In the genomic region with DNA sequence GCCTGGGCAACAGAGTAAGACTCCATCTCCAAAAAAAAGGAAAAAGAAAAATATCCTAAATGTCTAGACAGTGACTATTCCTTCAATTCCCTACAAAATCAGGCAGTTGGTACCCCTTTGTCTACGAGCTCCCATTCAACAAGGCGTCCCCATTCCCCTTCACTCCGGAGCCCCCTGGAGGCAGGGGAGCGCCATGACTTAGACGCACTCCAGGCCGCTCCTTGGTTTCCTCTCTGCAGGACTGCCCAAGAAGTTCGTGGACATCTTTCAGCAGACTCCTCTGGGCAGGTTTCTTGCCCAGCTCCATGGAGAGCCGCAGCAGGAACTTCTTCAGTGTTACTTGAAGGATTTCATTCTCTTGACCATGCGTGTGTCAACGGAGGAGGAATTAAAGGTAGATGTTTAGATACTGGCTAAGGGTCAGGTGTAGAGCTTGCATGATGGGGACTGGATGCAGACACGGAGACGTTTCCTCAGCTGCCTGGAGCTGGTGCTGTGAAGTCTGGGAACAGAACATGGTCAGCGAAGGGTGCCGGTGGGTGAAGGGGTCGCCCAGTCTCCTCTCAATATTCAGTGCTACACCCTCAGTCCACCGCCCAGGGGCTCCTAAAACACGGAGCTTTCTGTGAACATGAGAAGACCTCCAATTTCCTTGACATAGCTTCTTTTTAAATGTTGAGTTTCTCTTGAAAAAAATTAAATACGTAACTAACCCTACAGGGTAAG, we compare ENCODE assay signal across 9 cellular contexts. TPM values are rescaled to one million over a fixed set of nuclear protein-coding genes. Genes with fewer than 3 reads are reported as not detected.
DNase-seq lines count a peak whose midpoint lies in the region; ATAC-seq and TF ChIP-seq lines count a peak whose summit lies in the region.
"Had no signal": no experiment of that assay in that cellular context is flagged by ENCODE, and none has a peak within 500 bp of the region (broad histone marks: within the 10 kb centered on the region; RNA-seq: fewer than 3 reads in every experiment).

No MANE protein-coding gene starts in this region.

- DNase-seq in BJ (ENCODE audit: low read depth): no peak
- peak; percentile 91 for DNase-seq in H7
- DNase-seq in activated T-cell treated with anti-CD3 and anti-CD28 coated beads, Interleukin-2, amount 50 U/mL, for 72 hours: peak; percentile 19 to 30
- DNase-seq in kidney epithelial cell (ENCODE audit: low read depth): no peak
- no peak for DNase-seq in activated gamma-delta T cell treated with Interleukin-2 at 50 U/mL for 16 hours
- DNase-seq in AG08396 (ENCODE audit: low spot score): no peak

- H3K4me3 ChIP-seq in BJ (ENCODE audit: low read depth, low read length) (no peak overlapping the region), H7 (ENCODE audit: insufficient read depth, low read depth, low read length) (no peak overlapping the region), kidney epithelial cell (ENCODE audit: low read depth, low read length) (no peak overlapping the region)
- H3K4me3 ChIP-seq: SK-N-MC had no signal

- peaks cover 49% of the 10 kb centered on the region for H3K36me3 ChIP-seq in BJ (ENCODE audit: control insufficient read depth, insufficient read depth, low read length)
- H3K36me3 ChIP-seq in H7 (replicated peaks; ENCODE audit: control insufficient read depth, insufficient read depth, low read length): peaks cover 35% of the 10 kb centered on the region
- peaks cover 11% of the 10 kb centered on the region for H3K36me3 ChIP-seq in kidney epithelial cell (ENCODE audit: control insufficient read depth, insufficient read depth, low read length)

- H3K36me3 Mint-ChIP-seq in activated T-cell treated with anti-CD3 and anti-CD28 coated beads, Interleukin-2, amount 50 U/mL, for 72 hours (ENCODE audit: insufficient read depth in 2 of 2): peaks cover 28 to 60% of the 10 kb centered on the region in 2 donors

- peak; percentile 42 for TF ChIP-seq CTCF in BJ (IDR thresholded peaks at IDR 0.05; ENCODE audit: insufficient read depth, low read depth, low read length)
- peak; percentile 37 for TF ChIP-seq CTCF in kidney epithelial cell (IDR thresholded peaks at IDR 0.05; ENCODE audit: insufficient read depth, low read length, poor library complexity, severe bottlenecking)

- no peaks in the 10 kb centered on the region for H3K9me3 Mint-ChIP-seq in activated T-cell treated with anti-CD3 and anti-CD28 coated beads, Interleukin-2, amount 50 U/mL, for 72 hours

- no peaks in the 10 kb centered on the region for H3K4me1 Mint-ChIP-seq in activated T-cell treated with anti-CD3 and anti-CD28 coated beads, Interleukin-2, amount 50 U/mL, for 72 hours (ENCODE audit: low read depth)

- no peaks in the 10 kb centered on the region for H3K27me3 Mint-ChIP-seq in activated T-cell treated with anti-CD3 and anti-CD28 coated beads, Interleukin-2, amount 50 U/mL, for 72 hours (ENCODE audit: low read depth)

- POLR2A ChIA-PET in BJ (lab: Charles Lee): interaction anchor here (0.5 kb wide), 1 partner anchor 30 kb away, joined by 19 read pairs; no protein-coding TSS in a partner anchor

- CTCF ChIA-PET in BJ (lab: Yijun Ruan, JAX): interaction anchor here (0.6 to 2.6 kb wide), 9 partner anchors 8 to 279 kb away, joined by 3 to 10 read pairs (median 4); no protein-coding TSS in a partner anchor

- H3K27me3 ChIP-seq in BJ (ENCODE audit: control insufficient read depth, insufficient read depth, low read length) (no peaks in the 10 kb centered on the region), H7 (ENCODE audit: control insufficient read depth, insufficient read depth, low read length) (no peaks in the 10 kb centered on the region), kidney epithelial cell (ENCODE audit: control insufficient read depth, insufficient read depth, low read length) (no peaks in the 10 kb centered on the region)

- peak overlapping the region; percentile 64 for H3K27ac Mint-ChIP-seq in activated T-cell treated with anti-CD3 and anti-CD28 coated beads, Interleukin-2, amount 50 U/mL, for 72 hours

- peak in 1 of 2 donors; percentile 16 for ATAC-seq in activated T-cell treated with anti-CD3 and anti-CD28 coated beads, Interleukin-2, amount 50 U/mL, for 72 hours (replicated peaks in 1 of 2)
- ATAC-seq in GM18909 (IDR thresholded peaks at IDR 0.05; ENCODE audit: poor library complexity, unreplicated experiment): no peak
- no peak for ATAC-seq in HG03521 (IDR thresholded peaks at IDR 0.05; ENCODE audit: unreplicated experiment)

- no peak overlapping the region for H3K4me3 Mint-ChIP-seq in activated T-cell treated with anti-CD3 and anti-CD28 coated beads, Interleukin-2, amount 50 U/mL, for 72 hours

RNA-seq across cellular contexts. Expression of gene ENDOV, which starts 53.3 kb away (rescaled TPM):
- 19.5 and 29.8 TPM in 2 replicates for polyA plus RNA-seq in BJ (2011; rRNA removed)
- 9.5 and 12.6 TPM in 2 replicates for polyA minus RNA-seq in BJ (2011; rRNA and poly(A)+ RNA removed)
- 17.1 and 26.0 TPM in 2 replicates for total RNA-seq in H7 (2014; rRNA removed; shearing (Covaris generic))
- total RNA-seq in activated T-cell treated with anti-CD3 and anti-CD28 coated beads, Interleukin-2, amount 50 U/mL, for 72 hours: 10 to 100 TPM; 25.3 to 29.0 TPM
- 14.6 and 18.6 TPM in 2 replicates for total RNA-seq in kidney epithelial cell

Comparison
In these comparisons a context has a peak if more than half of its experiments do, and no peak if none do; other contexts are left out.
1. DNase-seq: peak in H7 (single experiment) and activated T-cell treated with anti-CD3 and anti-CD28 coated beads, Interleukin-2, amount 50 U/mL, for 72 hours (2 of 2); none in BJ (single experiment), kidney epithelial cell (single experiment), activated gamma-delta T cell treated with Interleukin-2 at 50 U/mL for 16 hours (single experiment) and AG08396 (single experiment).